8 cellular contexts compared by ENCODE assay signal in the genomic region with DNA sequence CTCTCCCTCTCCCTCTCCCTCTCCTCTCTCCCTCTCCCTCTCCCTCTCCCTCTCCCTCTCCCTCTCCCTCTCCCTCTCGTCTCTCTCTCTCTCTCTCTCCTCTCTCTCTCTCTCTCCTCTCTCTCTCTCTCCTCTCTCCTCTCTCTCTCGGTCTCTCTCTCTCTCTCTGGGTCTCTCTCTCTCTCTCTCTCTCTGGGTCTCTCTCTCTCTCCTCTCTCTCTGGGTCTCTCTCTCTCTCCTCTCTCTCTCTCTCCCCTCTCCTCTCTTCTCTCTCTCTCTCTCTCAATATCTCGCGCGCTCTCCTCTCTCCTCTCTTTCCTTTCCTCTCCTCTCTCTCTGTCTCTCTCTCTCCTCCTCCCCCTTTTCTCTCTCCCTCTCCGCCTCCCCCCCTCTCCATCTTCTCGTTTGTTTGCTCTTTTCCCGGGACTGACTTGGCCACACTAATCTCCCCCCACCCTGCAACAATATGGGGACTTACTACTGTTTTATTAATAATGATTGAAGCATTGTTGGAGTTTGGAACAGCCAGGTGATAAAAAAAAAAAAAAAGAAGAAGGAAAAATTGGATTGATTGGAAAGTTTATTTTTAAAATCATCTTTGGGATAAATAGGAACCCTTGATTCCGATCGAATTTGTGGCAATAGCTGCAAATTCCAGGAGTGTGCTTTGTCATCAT. TPM values are rescaled to one million over a fixed set of nuclear protein-coding genes. Genes with fewer than 3 reads are reported as not detected.
DNase-seq lines count a peak whose midpoint lies in the region; ATAC-seq and TF ChIP-seq lines count a peak whose summit lies in the region.

No MANE protein-coding gene starts in this region.

- H3K36me3 ChIP-seq in PC-9 (ENCODE audit: low read depth), result no peaks in the 10 kb centered on the region
- H3K36me3 ChIP-seq in esophagus squamous epithelium, result no peaks in the 10 kb centered on the region
- no peaks in the 10 kb centered on the region for H3K36me3 ChIP-seq in stomach

- H3K27me3 ChIP-seq in PC-9 (ENCODE audit: insufficient read depth, low read depth) (no peaks in the 10 kb centered on the region), esophagus squamous epithelium (peaks cover 7 to 98% (median 12%) of the 10 kb centered on the region in 4 donors), stomach (peaks cover 0 to 98% (median 79%) of the 10 kb centered on the region in 3 donors)

- peaks cover 50% of the 10 kb centered on the region for H3K79me2 ChIP-seq in PC-9 (ENCODE audit: low read depth)

- POLR2A ChIA-PET in PC-9 (lab: Charles Lee; ENCODE audit: unreplicated experiment), result no interaction called here

- H3K4me2 ChIP-seq in PC-9, result peak overlapping the region; percentile 99

- intact Hi-C loops in PC-9 (cut with micrococcal nuclease; ENCODE audit: unreplicated experiment), result loop anchor here (1.0 to 10.0 kb wide), 12 partner anchors 219 to 1937 kb away; a partner anchor contains a TSS
- intact Hi-C loops in esophagus squamous epithelium (cut with DNase I), result loop anchor here (10.0 kb wide), 1 partner anchor 223 kb away; no protein-coding TSS in a partner anchor
- intact Hi-C loops in stomach (cut with DNase I; ENCODE audit: low total_unique reads), result no loop called here

- H3K4me3 ChIP-seq in PC-9, result peak overlapping the region; percentile 96
- peak overlapping the region in 3 of 4 donors; percentile 51 to 76 (median 62) for H3K4me3 ChIP-seq in esophagus squamous epithelium
- peak overlapping the region; percentile 52 to 81 (median 62) for H3K4me3 ChIP-seq in stomach

- CTCF ChIA-PET in PC-9 (lab: Charles Lee), result interaction anchor here (0.7 kb wide), 1 partner anchor 491 kb away, joined by 3 read pairs; no protein-coding TSS in a partner anchor

- H3K27ac ChIP-seq in PC-9 (peak overlapping the region; percentile 79), esophagus squamous epithelium (peak overlapping the region in 3 of 4 donors; percentile 70 to 89 (median 82)), stomach (peak overlapping the region in 4 of 5 donors; percentile 74 to 95 (median 90))

- H3K4me1 ChIP-seq in PC-9 (replicated peaks; ENCODE audit: insufficient read depth) (peaks cover 17% of the 10 kb centered on the region), esophagus squamous epithelium (peaks cover 14 to 67% (median 18%) of the 10 kb centered on the region in 3 donors), stomach (peaks cover 33 to 57% (median 46%) of the 10 kb centered on the region in 4 donors)

- H3K9me3 ChIP-seq in PC-9 (ENCODE audit: insufficient read depth, low read depth) (no peaks in the 10 kb centered on the region), esophagus squamous epithelium (no peaks in the 10 kb centered on the region), stomach (no peaks in the 10 kb centered on the region)

- TF ChIP-seq POLR2A in esophagus squamous epithelium (IDR thresholded peaks at IDR 0.05) (no peak), stomach (IDR thresholded peaks at IDR 0.05) (no peak)

- DNase-seq in NCI-H1436 (lab: John Stamatoyannopoulos, UW), result peak; percentile 30
- no peak for DNase-seq in NCI-H1436 treated with DMSO at 0.1 percent for 48 hours (lab: John Stamatoyannopoulos, UW)
- DNase-seq in PC-9, result peak in 1 of 2 experiments; percentile 16
- no peak for DNase-seq in esophagus squamous epithelium (lab: John Stamatoyannopoulos, UW)
- no peak for DNase-seq in stomach
- DNase-seq in NCI-H187 treated with DMSO at 0.1 percent for 48 hours (lab: John Stamatoyannopoulos, UW), result no peak

- WGBS in esophagus squamous epithelium, 2 donors, result 0 to 4% methylated on average over 6 to 9 of the region's 10 CpGs
- WGBS in stomach, 5 donors, result 3 to 4% (median 3%) methylated on average over 9 of the region's 10 CpGs

- ATAC-seq in GM21723 (IDR thresholded peaks at IDR 0.05; ENCODE audit: unreplicated experiment), result no peak
- ATAC-seq in GM18517 (IDR thresholded peaks at IDR 0.05; ENCODE audit: unreplicated experiment), result no peak

- peaks cover 16% of the 10 kb centered on the region for H3F3A ChIP-seq in PC-9 (ENCODE audit: insufficient read depth, low read depth)

- BruUV-seq in PC-9 (replicated peaks; lab: Mats Ljungman, UMichigan), result no TSS peak

- H2AFZ ChIP-seq in PC-9, result peak overlapping the region; percentile 75

- TF ChIP-seq CTCF in PC-9 (conservative IDR thresholded peaks at IDR 0.05) (peak; percentile 92), esophagus squamous epithelium (IDR thresholded peaks at IDR 0.05) (peak in 3 of 6 experiments; percentile 5 to 79 (median 50)), stomach (IDR thresholded peaks at IDR 0.05) (peak in 2 of 7 experiments; percentile 41 to 95)

- H3K9me2 ChIP-seq in PC-9 (ENCODE audit: insufficient read depth), result no peaks in the 10 kb centered on the region

- H4K20me1 ChIP-seq in PC-9 (ENCODE audit: insufficient read depth), result no peaks in the 10 kb centered on the region

- no peak for TF ChIP-seq EP300 in stomach (IDR thresholded peaks at IDR 0.05)

RNA-seq across cellular contexts. Expression of gene NR2F1-AS1, which starts 0.9 kb away (rescaled TPM):
- 5.9 and 6.0 TPM in 2 replicates for total RNA-seq in PC-9 (2021)
- total RNA-seq in esophagus squamous epithelium, result 10 to 100 TPM in 1 of 4 donors, 1 to 10 TPM in 2, under 1 TPM in 1; 0.49 to 11.3 (median 1.5) TPM
- 10 to 100 TPM in 4 of 5 donors, 1 to 10 TPM in 1; 4.3 to 40.8 (median 15.8) TPM for total RNA-seq in stomach
- polyA plus RNA-seq in stomach, result 10 to 100 TPM in 2 of 3 donors, 1 to 10 TPM in 1; 9.7 to 19.6 (median 12.7) TPM

RNA-seq across cellular contexts. Expression of gene NR2F1, which starts 1.1 kb away (rescaled TPM):
- 1.1 and 1.3 TPM in 2 replicates for total RNA-seq in PC-9 (2021)
- 10 to 100 TPM in 1 of 4 donors, 1 to 10 TPM in 3; 1.9 to 26.3 (median 3.7) TPM for total RNA-seq in esophagus squamous epithelium
- total RNA-seq in stomach, result 100 to 1,000 TPM in 1 of 5 donors, 10 to 100 TPM in 3, under 1 TPM in 1; 0.87 to 115 (median 20.4) TPM
- 10 to 100 TPM; 10.7 to 25.7 (median 24.3) TPM for polyA plus RNA-seq in stomach
